In genomic region chr19:35013047-35013819, GRCh38 we compare ENCODE assay signal across 8 cellular contexts. TPM values are rescaled to one million over a fixed set of nuclear protein-coding genes. Genes with fewer than 3 reads are reported as not detected.
DNase-seq lines count a peak whose midpoint lies in the region; ATAC-seq, FAIRE-seq and TF ChIP-seq lines count a peak whose summit lies in the region.

No MANE protein-coding gene starts in this region.

- POLR2A ChIA-PET in HepG2 (lab: Yijun Ruan, JAX) = interaction anchor here (0.5 to 1.6 kb wide), 3 partner anchors 18 to 39 kb away, joined by 3 to 4 read pairs (median 4); partner anchors contain the start of gene HPN

- H3K79me2 ChIP-seq in HepG2 (ENCODE audit: insufficient read depth, low read length) = no peaks in the 10 kb centered on the region

- 89% methylated on average over 27 of the region's 32 CpGs for WGBS in HepG2 (ENCODE audit: low lambda C conversion rate)

- no peak overlapping the region for H3K27ac ChIP-seq in HepG2 (ENCODE audit: extremely low read length, insufficient read depth, low read length)

- peaks cover 13% of the 10 kb centered on the region; the same call in 1 of the 2 replicates for H4K20me1 ChIP-seq in HepG2 (ENCODE audit: insufficient read depth, low read length)

- intact Hi-C loops in HepG2 (cut with micrococcal nuclease; ENCODE audit: unreplicated experiment) = loop anchor here (1.0 kb wide), 1 partner anchor 40 kb away; no protein-coding TSS in a partner anchor

- peaks cover 28 to 68% of the 10 kb centered on the region in 2 experiments for H3K36me3 ChIP-seq in HepG2 (replicated peaks in 1 of 2; ENCODE audit: control insufficient read depth in 1 of 2, insufficient read depth in 2 of 2, low read length in 2 of 2)

- H3K4me2 ChIP-seq in HepG2 (ENCODE audit: low read depth, low read length) = no peak overlapping the region

- ATAC-seq in HepG2 (peak; percentile 73), HG03442 (IDR thresholded peaks at IDR 0.05; ENCODE audit: unreplicated experiment) (no peak), GM19328 (IDR thresholded peaks at IDR 0.05; ENCODE audit: unreplicated experiment) (no peak)

- peak in 1 of 2 experiments; percentile 55; a peak in 2 of 4 replicates for TF ChIP-seq POLR2A in HepG2 (IDR thresholded peaks at IDR 0.05; ENCODE audit: insufficient read depth in 1 of 2, low read depth in 2 of 2, low read length in 2 of 2)

- FAIRE-seq in HepG2 (lab: Jason Lieb, UNC) = peak; percentile 23

- H3K9ac ChIP-seq in HepG2 (ENCODE audit: insufficient read depth, low read depth, low read length) = no peak overlapping the region

- H3K4me3 ChIP-seq in cardiac fibroblast (replicated peaks in 1 of 2; ENCODE audit: low read depth in 2 of 2, low read length in 2 of 2) (no peak overlapping the region), HepG2 (replicated peaks in 1 of 3; ENCODE audit: insufficient read depth in 1 of 3, low read depth in 2 of 3, low read length in 3 of 3) (no peak overlapping the region)

- peak; percentile 89 for TF ChIP-seq CTCF in LNCAP (IDR thresholded peaks at IDR 0.05)
- peak; percentile 99 for TF ChIP-seq CTCF in cardiac fibroblast (IDR thresholded peaks at IDR 0.05; ENCODE audit: low read depth, low read length)
- peak; percentile 92 for TF ChIP-seq CTCF in HepG2 (CRISPR knock-in tag; IDR thresholded peaks at IDR 0.05)

- BruUV-seq in HepG2 (replicated peaks; lab: Mats Ljungman, UMichigan) = no TSS peak

- peak; percentile 98 for TF ChIP-seq RAD21 in HepG2 (CRISPR knock-in tag; IDR thresholded peaks at IDR 0.05)

- TF ChIP-seq EP300 in HepG2 (IDR thresholded peaks at IDR 0.05; ENCODE audit: low read depth in 2 of 2, low read length in 2 of 2) = no peak
- TF ChIP-seq EP300 in HepG2 (CRISPR knock-in tag; IDR thresholded peaks at IDR 0.05; ENCODE audit: borderline replicate concordance) = no peak

- DNase-seq in ELR (ENCODE audit: low read depth) = peak; percentile 61
- DNase-seq in activated CD4-positive, alpha-beta T cell treated with anti-CD3 and anti-CD28 coated beads for 1 hour = peak; percentile 68
- peak; percentile 75 to 82 for DNase-seq in cardiac fibroblast (ENCODE audit: low read depth in 2 of 2)
- peak; percentile 48 for DNase-seq in HepG2 (ENCODE audit: low spot score)
- DNase-seq in stimulated activated CD8-positive, alpha-beta memory T cell treated with anti-CD3 and anti-CD28 coated beads, Interleukin-12 subunit alpha, Interleukin-12 subunit beta, amount 100 ng/mL, for 1 hour (ENCODE audit: low read depth) = peak; percentile 62

- CTCF ChIA-PET in HepG2 (lab: Yijun Ruan, JAX; ENCODE audit: low intra/inter-chr PET ratio, low total read pairs) = interaction anchor here (1.0 to 3.4 kb wide), 3 partner anchors 11 to 40 kb away, joined by 3 to 99 read pairs (median 4); no protein-coding TSS in a partner anchor

- no peaks in the 10 kb centered on the region for H3K27me3 ChIP-seq in HepG2 (ENCODE audit: control insufficient read depth in 1 of 2, insufficient read depth in 2 of 2, low read length in 2 of 2)

- no peak overlapping the region for H2AFZ ChIP-seq in HepG2 (ENCODE audit: low read length)

- 0 out of 2 replicates have a peak, but pooled peaks cover 9% of the 10 kb centered on the region for H3K4me1 ChIP-seq in HepG2 (ENCODE audit: insufficient read depth, low read length)

- no peaks in the 10 kb centered on the region for H3K9me3 ChIP-seq in HepG2 (ENCODE audit: low read length)

- in situ Hi-C loops in HepG2 (cut with HindIII; ENCODE audit: extremely low pct_ligation_motif_present, low pct_unique_long_range_greater_than_20kb) = loop anchor here (5.0 kb wide), 1 partner anchor 41 kb away; no protein-coding TSS in a partner anchor

RNA-seq across cellular contexts. Expression of gene GRAMD1A, which starts 13.1 kb away (rescaled TPM):
- 8.0 and 14.7 TPM in 2 replicates for total RNA-seq in HepG2 (2016; rRNA removed; fragmentation: Illumina TruSeq; extraction: Trizol)
- 23.3 and 25.4 TPM in 2 replicates for total RNA-seq in HepG2 (2016; cell fraction: cytosol; rRNA removed; fragmentation: Illumina TruSeq; extraction: Trizol; ENCODE audit: low read depth)
- total RNA-seq in HepG2 (2016; cell fraction: insoluble cytoplasmic fraction; rRNA removed; fragmentation: Illumina TruSeq; extraction: Trizol) = 7.2 and 15.9 TPM in 2 replicates
- total RNA-seq in HepG2 (2016; cell fraction: membrane; rRNA removed; fragmentation: Illumina TruSeq; extraction: Trizol) = 26.9 and 28.0 TPM in 2 replicates
- total RNA-seq in HepG2 (2016; cell fraction: nucleus; rRNA removed; fragmentation: Illumina TruSeq; extraction: Trizol) = 17.9 and 19.7 TPM in 2 replicates
- polyA plus RNA-seq in HepG2 (2011; rRNA removed) = 171 and 181 TPM in 2 replicates
- polyA plus RNA-seq in HepG2 (2011; cell fraction: cytosol; rRNA removed) = 68.5 and 120 TPM in 2 replicates
- 669 and 1,022 TPM in 2 replicates for polyA plus RNA-seq in HepG2 (2011; cell fraction: nucleus; rRNA removed)
- polyA plus RNA-seq in HepG2 (2012) = 68.6 and 85.6 TPM in 2 replicates
- polyA plus RNA-seq in HepG2 (2016; cell fraction: cytosol; fragmentation: Illumina TruSeq; extraction: Trizol; ENCODE audit: low read depth) = 47.6 and 52.1 TPM in 2 replicates
- 11.6 and 19.2 TPM in 2 replicates for polyA plus RNA-seq in HepG2 (2016; cell fraction: insoluble cytoplasmic fraction; fragmentation: Illumina TruSeq; extraction: Trizol; ENCODE audit: low read depth)
- polyA plus RNA-seq in HepG2 (2016; cell fraction: membrane; fragmentation: Illumina TruSeq; extraction: Trizol; ENCODE audit: low read depth) = 43.5 and 50.9 TPM in 2 replicates
- polyA plus RNA-seq in HepG2 (2016; cell fraction: nucleus; fragmentation: Illumina TruSeq; extraction: Trizol; ENCODE audit: insufficient read depth, low read depth) = 55.7 and 69.0 TPM in 2 replicates
- 32.3 and 120 TPM in 2 replicates for polyA minus RNA-seq in HepG2 (2011; rRNA and poly(A)+ RNA removed; ENCODE audit: low replicate concordance)
- 59.4 and 66.8 TPM in 2 replicates for polyA minus RNA-seq in HepG2 (2011; cell fraction: cytosol; rRNA and poly(A)+ RNA removed)
- 94.2 and 105 TPM in 2 replicates for polyA minus RNA-seq in HepG2 (2011; cell fraction: nucleus; rRNA and poly(A)+ RNA removed)

RNA-seq across cellular contexts. Expression of gene SCN1B, which starts 17.0 kb away (rescaled TPM):
- 1.5 and 2.7 TPM in 2 replicates for total RNA-seq in HepG2 (2016; rRNA removed; fragmentation: Illumina TruSeq; extraction: Trizol)
- total RNA-seq in HepG2 (2016; cell fraction: cytosol; rRNA removed; fragmentation: Illumina TruSeq; extraction: Trizol; ENCODE audit: low read depth) = 4.5 and 6.0 TPM in 2 replicates
- 1.1 and 2.5 TPM in 2 replicates for total RNA-seq in HepG2 (2016; cell fraction: insoluble cytoplasmic fraction; rRNA removed; fragmentation: Illumina TruSeq; extraction: Trizol)
- total RNA-seq in HepG2 (2016; cell fraction: membrane; rRNA removed; fragmentation: Illumina TruSeq; extraction: Trizol) = 6.4 and 8.1 TPM in 2 replicates
- 1.5 and 2.0 TPM in 2 replicates for total RNA-seq in HepG2 (2016; cell fraction: nucleus; rRNA removed; fragmentation: Illumina TruSeq; extraction: Trizol)
- 20.1 and 24.5 TPM in 2 replicates for polyA plus RNA-seq in HepG2 (2011; rRNA removed)
- polyA plus RNA-seq in HepG2 (2011; cell fraction: cytosol; rRNA removed) = 14.0 and 14.1 TPM in 2 replicates
- 42.7 and 48.8 TPM in 2 replicates for polyA plus RNA-seq in HepG2 (2011; cell fraction: nucleus; rRNA removed)
- polyA plus RNA-seq in HepG2 (2012) = 5.5 and 5.6 TPM in 2 replicates
- 8.2 and 8.5 TPM in 2 replicates for polyA plus RNA-seq in HepG2 (2016; cell fraction: cytosol; fragmentation: Illumina TruSeq; extraction: Trizol; ENCODE audit: low read depth)
- polyA plus RNA-seq in HepG2 (2016; cell fraction: insoluble cytoplasmic fraction; fragmentation: Illumina TruSeq; extraction: Trizol; ENCODE audit: low read depth) = 1.9 and 2.0 TPM in 2 replicates
- polyA plus RNA-seq in HepG2 (2016; cell fraction: membrane; fragmentation: Illumina TruSeq; extraction: Trizol; ENCODE audit: low read depth) = 8.0 and 8.2 TPM in 2 replicates
- polyA plus RNA-seq in HepG2 (2016; cell fraction: nucleus; fragmentation: Illumina TruSeq; extraction: Trizol; ENCODE audit: insufficient read depth, low read depth) = 6.6 and 6.8 TPM in 2 replicates
- 0.89 and 10.7 TPM in 2 replicates for polyA minus RNA-seq in HepG2 (2011; rRNA and poly(A)+ RNA removed; ENCODE audit: low replicate concordance)
- polyA minus RNA-seq in HepG2 (2011; cell fraction: cytosol; rRNA and poly(A)+ RNA removed) = 4.2 TPM in 2 replicates
- polyA minus RNA-seq in HepG2 (2011; cell fraction: nucleus; rRNA and poly(A)+ RNA removed) = 10.8 and 11.2 TPM in 2 replicates

RNA-seq across cellular contexts. Expression of gene HPN, which starts 28.3 kb away (rescaled TPM):
- 23.9 and 46.7 TPM in 2 replicates for total RNA-seq in HepG2 (2016; rRNA removed; fragmentation: Illumina TruSeq; extraction: Trizol)
- 42.7 and 50.6 TPM in 2 replicates for total RNA-seq in HepG2 (2016; cell fraction: cytosol; rRNA removed; fragmentation: Illumina TruSeq; extraction: Trizol; ENCODE audit: low read depth)
- total RNA-seq in HepG2 (2016; cell fraction: insoluble cytoplasmic fraction; rRNA removed; fragmentation: Illumina TruSeq; extraction: Trizol) = 21.2 and 50.0 TPM in 2 replicates
- total RNA-seq in HepG2 (2016; cell fraction: membrane; rRNA removed; fragmentation: Illumina TruSeq; extraction: Trizol) = 54.3 and 66.8 TPM in 2 replicates
- total RNA-seq in HepG2 (2016; cell fraction: nucleus; rRNA removed; fragmentation: Illumina TruSeq; extraction: Trizol) = 45.3 and 57.3 TPM in 2 replicates
- polyA plus RNA-seq in HepG2 (2011; rRNA removed) = 261 and 364 TPM in 2 replicates
- 287 and 379 TPM in 2 replicates for polyA plus RNA-seq in HepG2 (2011; cell fraction: cytosol; rRNA removed)
- polyA plus RNA-seq in HepG2 (2011; cell fraction: nucleus; rRNA removed) = 902 and 1,132 TPM in 2 replicates
- polyA plus RNA-seq in HepG2 (2012) = 157 and 225 TPM in 2 replicates
- 63.0 and 76.1 TPM in 2 replicates for polyA plus RNA-seq in HepG2 (2016; cell fraction: cytosol; fragmentation: Illumina TruSeq; extraction: Trizol; ENCODE audit: low read depth)
- polyA plus RNA-seq in HepG2 (2016; cell fraction: insoluble cytoplasmic fraction; fragmentation: Illumina TruSeq; extraction: Trizol; ENCODE audit: low read depth) = 32.2 and 40.3 TPM in 2 replicates
- 76.4 and 86.0 TPM in 2 replicates for polyA plus RNA-seq in HepG2 (2016; cell fraction: membrane; fragmentation: Illumina TruSeq; extraction: Trizol; ENCODE audit: low read depth)
- 121 and 129 TPM in 2 replicates for polyA plus RNA-seq in HepG2 (2016; cell fraction: nucleus; fragmentation: Illumina TruSeq; extraction: Trizol; ENCODE audit: insufficient read depth, low read depth)
- 189 TPM in 1 of 2 replicates, not detected in the other for polyA minus RNA-seq in HepG2 (2011; rRNA and poly(A)+ RNA removed; ENCODE audit: low replicate concordance)
- polyA minus RNA-seq in HepG2 (2011; cell fraction: cytosol; rRNA and poly(A)+ RNA removed) = 86.7 and 119 TPM in 2 replicates
- 78.7 and 86.0 TPM in 2 replicates for polyA minus RNA-seq in HepG2 (2011; cell fraction: nucleus; rRNA and poly(A)+ RNA removed)

RNA-seq across cellular contexts. Expression of gene ZNF792, which starts 49.2 kb away (rescaled TPM):
- 5.5 and 6.3 TPM in 2 replicates for total RNA-seq in HepG2 (2016; rRNA removed; fragmentation: Illumina TruSeq; extraction: Trizol)
- total RNA-seq in HepG2 (2016; cell fraction: cytosol; rRNA removed; fragmentation: Illumina TruSeq; extraction: Trizol; ENCODE audit: low read depth) = 0.61 and 0.88 TPM in 2 replicates
- 4.8 and 6.5 TPM in 2 replicates for total RNA-seq in HepG2 (2016; cell fraction: insoluble cytoplasmic fraction; rRNA removed; fragmentation: Illumina TruSeq; extraction: Trizol)
- total RNA-seq in HepG2 (2016; cell fraction: membrane; rRNA removed; fragmentation: Illumina TruSeq; extraction: Trizol) = 3.4 TPM in 2 replicates
- total RNA-seq in HepG2 (2016; cell fraction: nucleus; rRNA removed; fragmentation: Illumina TruSeq; extraction: Trizol) = 4.8 and 6.0 TPM in 2 replicates
- 9.1 and 11.5 TPM in 2 replicates for polyA plus RNA-seq in HepG2 (2011; rRNA removed)
- polyA plus RNA-seq in HepG2 (2011; cell fraction: cytosol; rRNA removed) = 6.9 and 7.9 TPM in 2 replicates
- 8.8 and 9.8 TPM in 2 replicates for polyA plus RNA-seq in HepG2 (2011; cell fraction: nucleus; rRNA removed)
- polyA plus RNA-seq in HepG2 (2012) = 4.4 and 4.5 TPM in 2 replicates
- 0.40 and 0.45 TPM in 2 replicates for polyA plus RNA-seq in HepG2 (2016; cell fraction: cytosol; fragmentation: Illumina TruSeq; extraction: Trizol; ENCODE audit: low read depth)
- polyA plus RNA-seq in HepG2 (2016; cell fraction: insoluble cytoplasmic fraction; fragmentation: Illumina TruSeq; extraction: Trizol; ENCODE audit: low read depth) = 2.9 and 3.3 TPM in 2 replicates
- polyA plus RNA-seq in HepG2 (2016; cell fraction: membrane; fragmentation: Illumina TruSeq; extraction: Trizol; ENCODE audit: low read depth) = 1.0 and 1.2 TPM in 2 replicates
- 3.7 and 4.6 TPM in 2 replicates for polyA plus RNA-seq in HepG2 (2016; cell fraction: nucleus; fragmentation: Illumina TruSeq; extraction: Trizol; ENCODE audit: insufficient read depth, low read depth)
- polyA minus RNA-seq in HepG2 (2011; rRNA and poly(A)+ RNA removed; ENCODE audit: low replicate concordance) = 5.1 and 35.3 TPM in 2 replicates
- 17.0 and 18.6 TPM in 2 replicates for polyA minus RNA-seq in HepG2 (2011; cell fraction: cytosol; rRNA and poly(A)+ RNA removed)
- 31.9 and 39.7 TPM in 2 replicates for polyA minus RNA-seq in HepG2 (2011; cell fraction: nucleus; rRNA and poly(A)+ RNA removed)
